ENCODE assay signal across 21 cellular contexts in genomic region chr18:12009581-12010140, GRCh38.
"Had no signal": no experiment of that assay in that cellular context is flagged by ENCODE, and none has a peak within 500 bp of the region (broad histone marks: within the 10 kb centered on the region; RNA-seq: fewer than 3 reads in every experiment).

No MANE protein-coding gene starts in this region.

- H3K4me1 ChIP-seq: SJCRH30, tibial artery had no signal

- H3K4me1 Mint-ChIP-seq: activated naive CD8-positive, alpha-beta T cell treated with anti-CD3 and anti-CD28 coated beads for 36 hours; central memory CD8-positive, alpha-beta T cell had no signal

- ATAC-seq: activated CD8-positive, alpha-beta T cell treated with anti-CD3 and anti-CD28 coated beads, Interleukin-2, amount 10 ng/mL, durations not matched to agents 7 days and 5 days; activated T-helper 17 cell treated with anti-CD3 and anti-CD28 coated beads, Interleukin-2, amount 50 U/mL, for 72 hours had no signal

- H3K9me3 ChIP-seq: breast epithelium, SJCRH30, spleen, tibial artery had no signal

- H3K4me3 Mint-ChIP-seq: activated CD8-positive, alpha-beta T cell treated with anti-CD3 and anti-CD28 coated beads, Interleukin-2, amount 10 ng/mL, durations not matched to agents 7 days and 5 days; activated naive CD8-positive, alpha-beta T cell treated with anti-CD3 and anti-CD28 coated beads for 36 hours; activated T-helper 17 cell treated with anti-CD3 and anti-CD28 coated beads, Interleukin-2, amount 50 U/mL, for 72 hours; central memory CD8-positive, alpha-beta T cell; memory B cell had no signal

- DNase-seq: activated CD4-positive, alpha-beta T cell treated with anti-CD3 and anti-CD28 coated beads for 4 hours; activated CD4-positive, CD25-positive, alpha-beta regulatory T cell; activated CD8-positive, alpha-beta T cell treated with anti-CD3 and anti-CD28 coated beads, Interleukin-2, amount 10 ng/mL, durations not matched to agents 7 days and 5 days; activated naive CD4-positive, alpha-beta T cell treated with Interleukin-2 at 50 U/mL for 16 hours; activated naive CD8-positive, alpha-beta T cell treated with anti-CD3 and anti-CD28 coated beads for 36 hours; activated T-cell treated with anti-CD3 and anti-CD28 coated beads, Interleukin-2, amount 50 U/mL, for 1 hour; foreskin melanocyte; hippocampal formation; nucleus accumbens; SJCRH30; spleen; stimulated activated CD4-positive, alpha-beta T cell treated with anti-CD3 and anti-CD28 coated beads, Interleukin-4, amount 100 ng/mL, for 24 hours; stimulated activated naive CD4-positive, alpha-beta T cell treated with Interleukin-2 at 50 U/mL for 16 hours; T-helper 9 cell; tibial artery had no signal

- FAIRE-seq: astrocyte had no signal

- H3K4me3 ChIP-seq: breast epithelium, coronary artery, SJCRH30, spleen, tibial artery had no signal

- H3K27me3 Mint-ChIP-seq: activated naive CD8-positive, alpha-beta T cell treated with anti-CD3 and anti-CD28 coated beads for 36 hours; activated T-helper 17 cell treated with anti-CD3 and anti-CD28 coated beads, Interleukin-2, amount 50 U/mL, for 72 hours; central memory CD8-positive, alpha-beta T cell; memory B cell had no signal

- H3K9me3 Mint-ChIP-seq: activated naive CD8-positive, alpha-beta T cell treated with anti-CD3 and anti-CD28 coated beads for 36 hours; activated T-helper 17 cell treated with anti-CD3 and anti-CD28 coated beads, Interleukin-2, amount 50 U/mL, for 72 hours; central memory CD8-positive, alpha-beta T cell; memory B cell had no signal

- H3K27ac Mint-ChIP-seq: activated CD8-positive, alpha-beta T cell treated with anti-CD3 and anti-CD28 coated beads, Interleukin-2, amount 10 ng/mL, durations not matched to agents 7 days and 5 days; activated naive CD8-positive, alpha-beta T cell treated with anti-CD3 and anti-CD28 coated beads for 36 hours; activated T-helper 17 cell treated with anti-CD3 and anti-CD28 coated beads, Interleukin-2, amount 50 U/mL, for 72 hours; memory B cell had no signal

- H3K27me3 ChIP-seq: breast epithelium, SJCRH30, spleen, tibial artery had no signal

- H3K36me3 ChIP-seq: breast epithelium, SJCRH30 had no signal

- H3K27ac ChIP-seq: breast epithelium, coronary artery, SJCRH30, spleen, tibial artery had no signal
